In the genomic region with DNA sequence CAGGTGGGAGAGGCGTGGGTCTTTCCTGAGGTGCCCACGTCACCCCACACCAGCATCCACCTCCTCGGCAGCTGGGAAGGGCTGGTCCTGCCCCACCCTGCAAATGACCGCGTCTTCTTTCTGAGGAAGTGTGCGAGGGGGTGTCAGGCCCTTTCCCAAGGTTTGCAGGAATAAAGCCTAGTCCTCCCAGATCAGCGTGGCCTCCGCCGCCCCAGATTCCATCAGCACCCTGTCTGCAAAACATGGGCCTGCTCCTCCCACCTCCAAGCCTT, we compare ENCODE assay signal across 9 cellular contexts. TPM values are rescaled to one million over a fixed set of nuclear protein-coding genes. Genes with fewer than 3 reads are reported as not detected.
DNase-seq lines count a peak whose midpoint lies in the region; ATAC-seq lines count a peak whose summit lies in the region.
"Had no signal": no experiment of that assay in that cellular context is flagged by ENCODE, and none has a peak within 500 bp of the region (broad histone marks: within the 10 kb centered on the region; RNA-seq: fewer than 3 reads in every experiment).

No MANE protein-coding gene starts in this region.

- no peaks in the 10 kb centered on the region for H3K36me3 ChIP-seq in H7 (replicated peaks; ENCODE audit: control insufficient read depth, insufficient read depth, low read length)
- H3K36me3 ChIP-seq in skeletal muscle satellite cell (ENCODE audit: insufficient read depth, low read length), result no peaks in the 10 kb centered on the region

- peak overlapping the region; percentile 43 for H3K9ac ChIP-seq in skeletal muscle satellite cell (ENCODE audit: low read depth, low read length)

- no peaks in the 10 kb centered on the region for H3K36me3 Mint-ChIP-seq in activated CD8-positive, alpha-beta T cell treated with anti-CD3 and anti-CD28 coated beads, Interleukin-2, amount 10 ng/mL, durations not matched to agents 7 days and 5 days (ENCODE audit: low read depth)

- POLR2A ChIA-PET in activated CD8-positive, alpha-beta T cell treated with anti-CD3 and anti-CD28 coated beads, Interleukin-2, amount 10 ng/mL, durations not matched to agents 7 days and 5 days (lab: Charles Lee), result interaction anchor here (1.2 to 1.4 kb wide), 2 partner anchors 11 to 15 kb away, joined by 3 to 4 read pairs; no protein-coding TSS in a partner anchor

- H3K27me3 Mint-ChIP-seq in activated CD8-positive, alpha-beta T cell treated with anti-CD3 and anti-CD28 coated beads, Interleukin-2, amount 10 ng/mL, durations not matched to agents 7 days and 5 days (ENCODE audit: low read depth), result no peaks in the 10 kb centered on the region

- H3K4me2 ChIP-seq in skeletal muscle satellite cell (ENCODE audit: low read length), result no peak overlapping the region

- no peaks in the 10 kb centered on the region for H3K9me3 Mint-ChIP-seq in activated CD8-positive, alpha-beta T cell treated with anti-CD3 and anti-CD28 coated beads, Interleukin-2, amount 10 ng/mL, durations not matched to agents 7 days and 5 days (ENCODE audit: insufficient read depth)

- H3K4me3 ChIP-seq in H7 (ENCODE audit: insufficient read depth, low read depth, low read length), result no peak overlapping the region
- no peak overlapping the region for H3K4me3 ChIP-seq in skeletal muscle satellite cell (ENCODE audit: low read length)

- peak; percentile 47 for DNase-seq in H7
- DNase-seq in activated CD8-positive, alpha-beta T cell treated with anti-CD3 and anti-CD28 coated beads, Interleukin-2, amount 10 ng/mL, durations not matched to agents 7 days and 5 days, result no peak
- no peak for DNase-seq in left ventricle myocardium superior
- no peak for DNase-seq in hepatic stellate cell (ENCODE audit: low spot score)
- DNase-seq in NCI-H2107 (lab: John Stamatoyannopoulos, UW), result no peak
- no peak for DNase-seq in NCI-H146 (lab: John Stamatoyannopoulos, UW)
- DNase-seq in COLO668 (lab: John Stamatoyannopoulos, UW; ENCODE audit: unreplicated experiment), result no peak

- H3K4me1 ChIP-seq in skeletal muscle satellite cell (ENCODE audit: control insufficient read depth, insufficient read depth, low read length), result peaks cover 15% of the 10 kb centered on the region

- no peaks in the 10 kb centered on the region for H3K9me3 ChIP-seq in skeletal muscle satellite cell (replicated peaks; ENCODE audit: low read length)

- H3K27me3 ChIP-seq in H7 (ENCODE audit: control insufficient read depth, insufficient read depth, low read length) (no peaks in the 10 kb centered on the region), skeletal muscle satellite cell (ENCODE audit: control insufficient read depth, insufficient read depth, low read length) (no peaks in the 10 kb centered on the region)

- intact Hi-C loops in left ventricle myocardium superior (cut with micrococcal nuclease), result no loop called here

- no peak overlapping the region for H3K4me3 Mint-ChIP-seq in activated CD8-positive, alpha-beta T cell treated with anti-CD3 and anti-CD28 coated beads, Interleukin-2, amount 10 ng/mL, durations not matched to agents 7 days and 5 days

- peak overlapping the region; percentile 93 for H3K27ac Mint-ChIP-seq in activated CD8-positive, alpha-beta T cell treated with anti-CD3 and anti-CD28 coated beads, Interleukin-2, amount 10 ng/mL, durations not matched to agents 7 days and 5 days

- peaks cover 43% of the 10 kb centered on the region for H3K4me1 Mint-ChIP-seq in activated CD8-positive, alpha-beta T cell treated with anti-CD3 and anti-CD28 coated beads, Interleukin-2, amount 10 ng/mL, durations not matched to agents 7 days and 5 days (ENCODE audit: low read depth)

- CTCF ChIA-PET in activated CD8-positive, alpha-beta T cell treated with anti-CD3 and anti-CD28 coated beads, Interleukin-2, amount 10 ng/mL, durations not matched to agents 7 days and 5 days (lab: Charles Lee), result interaction anchor here (1.7 to 3.3 kb wide), 3 partner anchors 18 to 217 kb away, joined by 4 to 22 read pairs (median 20); partner anchors contain the start of gene ARFGAP2

- ATAC-seq in activated CD8-positive, alpha-beta T cell treated with anti-CD3 and anti-CD28 coated beads, Interleukin-2, amount 10 ng/mL, durations not matched to agents 7 days and 5 days, result no peak
- peak; percentile 42 for ATAC-seq in left ventricle myocardium superior

RNA-seq across cellular contexts. Expression of gene SLC39A13, which starts 14.4 kb away (rescaled TPM):
- total RNA-seq in H7 (2014; rRNA removed; shearing (Covaris generic)), result 26.7 and 29.0 TPM in 2 replicates
- total RNA-seq in activated CD8-positive, alpha-beta T cell treated with anti-CD3 and anti-CD28 coated beads, Interleukin-2, amount 10 ng/mL, durations not matched to agents 7 days and 5 days, result 10 to 100 TPM; 19.2 to 20.0 TPM
- total RNA-seq in left ventricle myocardium superior, result 39.5 TPM
- 54.8 and 58.1 TPM in 2 replicates for total RNA-seq in skeletal muscle satellite cell (2012; rRNA removed)

RNA-seq across cellular contexts. Expression of gene SPI1, which starts 15.6 kb away (rescaled TPM):
- total RNA-seq in H7 (2014; rRNA removed; shearing (Covaris generic)), result 0.42 and 0.81 TPM in 2 replicates
- total RNA-seq in activated CD8-positive, alpha-beta T cell treated with anti-CD3 and anti-CD28 coated beads, Interleukin-2, amount 10 ng/mL, durations not matched to agents 7 days and 5 days, result not detected
- 11.2 TPM for total RNA-seq in left ventricle myocardium superior
- not detected in 2 replicates for total RNA-seq in skeletal muscle satellite cell (2012; rRNA removed)
- total RNA-seq: fibroblast of villous mesenchyme had no signal

RNA-seq across cellular contexts. Expression of gene PSMC3, which starts 32.3 kb away (rescaled TPM):
- 132 and 162 TPM in 2 replicates for total RNA-seq in H7 (2014; rRNA removed; shearing (Covaris generic))
- total RNA-seq in activated CD8-positive, alpha-beta T cell treated with anti-CD3 and anti-CD28 coated beads, Interleukin-2, amount 10 ng/mL, durations not matched to agents 7 days and 5 days, result 100 to 1,000 TPM; 179 TPM
- total RNA-seq in left ventricle myocardium superior, result 180 TPM
- total RNA-seq in skeletal muscle satellite cell (2012; rRNA removed), result 162 and 194 TPM in 2 replicates

RNA-seq across cellular contexts. Expression of gene MYBPC3, which starts 41.5 kb away (rescaled TPM):
- not detected in 2 replicates for total RNA-seq in H7 (2014; rRNA removed; shearing (Covaris generic))
- not detected for total RNA-seq in activated CD8-positive, alpha-beta T cell treated with anti-CD3 and anti-CD28 coated beads, Interleukin-2, amount 10 ng/mL, durations not matched to agents 7 days and 5 days
- total RNA-seq in left ventricle myocardium superior, result 2,596 TPM
- total RNA-seq in skeletal muscle satellite cell (2012; rRNA removed), result not detected in 2 replicates
- total RNA-seq: fibroblast of villous mesenchyme had no signal

RNA-seq across cellular contexts. Expression of gene RAPSN, which starts 55.0 kb away (rescaled TPM):
- total RNA-seq in H7 (2014; rRNA removed; shearing (Covaris generic)), result 0.33 and 0.42 TPM in 2 replicates
- total RNA-seq in activated CD8-positive, alpha-beta T cell treated with anti-CD3 and anti-CD28 coated beads, Interleukin-2, amount 10 ng/mL, durations not matched to agents 7 days and 5 days, result 1 to 10 TPM in 1 of 2 experiments, under 1 TPM in 1; 0.45 to 1.2 TPM
- 6.3 TPM for total RNA-seq in left ventricle myocardium superior
- 0.76 and 10.3 TPM in 2 replicates for total RNA-seq in skeletal muscle satellite cell (2012; rRNA removed)
